ENCODE assay signal across 1 cellular context in the genomic region with DNA sequence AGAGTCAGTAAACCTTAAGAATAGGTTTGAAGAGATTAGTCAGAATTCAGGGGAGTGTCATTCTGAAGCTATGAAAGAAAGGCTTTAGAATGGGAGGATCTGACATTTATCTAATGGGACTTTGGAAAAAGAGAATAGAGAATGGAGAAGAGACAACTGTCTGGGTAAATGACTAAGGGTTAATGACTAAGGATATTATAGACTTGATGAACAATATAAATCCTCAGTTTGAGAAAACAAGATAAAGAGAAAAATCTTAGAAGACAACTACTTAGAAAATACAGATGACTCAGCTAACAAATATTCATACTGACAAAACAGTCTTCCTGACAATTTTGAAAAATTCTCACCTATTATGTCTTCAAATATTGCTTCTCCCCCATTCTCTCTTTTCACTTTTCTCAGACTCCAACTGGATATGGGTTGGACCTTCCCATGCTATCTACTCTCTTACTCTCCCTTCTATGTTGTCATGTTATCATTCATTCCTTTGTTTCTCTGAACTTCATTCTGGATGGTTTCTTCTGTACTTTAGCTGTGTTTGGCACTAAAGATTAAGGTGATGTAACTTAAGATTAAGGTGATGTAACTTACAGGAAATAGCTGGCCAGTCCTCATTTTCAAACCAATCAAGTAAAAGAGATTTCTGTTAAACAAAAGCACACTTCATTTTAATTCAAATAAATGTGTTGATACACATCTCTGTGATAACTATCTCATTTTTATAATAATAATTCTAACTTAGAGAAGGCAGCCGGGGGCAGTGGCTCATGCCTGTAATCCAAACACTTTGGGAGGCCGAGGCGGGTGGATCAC.
TF ChIP-seq lines count a peak whose summit lies in the region.

No MANE protein-coding gene starts in this region.

TF ChIP-seq in HEK293, 187 proteins besides CTCF, POLR2A, EP300 and RAD21 (continued from another document):
- no peak for TF ChIP-seq SP2 (tag by site-specific recombination; IDR thresholded peaks at IDR 0.05)
- TF ChIP-seq, protein P1, sequence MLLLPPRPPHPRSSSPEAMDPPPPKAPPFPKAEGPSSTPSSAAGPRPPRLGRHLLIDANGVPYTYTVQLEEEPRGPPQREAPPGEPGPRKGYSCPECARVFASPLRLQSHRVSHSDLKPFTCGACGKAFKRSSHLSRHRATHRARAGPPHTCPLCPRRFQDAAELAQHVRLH (tag by site-specific recombination; IDR thresholded peaks at IDR 0.05), result peak; percentile 33; the same call in 1 of the 2 replicates
- no peak for TF ChIP-seq AEBP2 (tag by site-specific recombination; IDR thresholded peaks at IDR 0.05; ENCODE audit: borderline replicate concordance)
- TF ChIP-seq ZNF629 (tag by site-specific recombination; IDR thresholded peaks at IDR 0.05), result peak; percentile 61
- TF ChIP-seq ZNF664 (tag by site-specific recombination; IDR thresholded peaks at IDR 0.05), result no peak
- TF ChIP-seq FEZF1 (tag by site-specific recombination; IDR thresholded peaks at IDR 0.05), result 0 out of 2 replicates have a peak, but pooled peaks have one; percentile 5
- TF ChIP-seq ZNF140 (tag by site-specific recombination; IDR thresholded peaks at IDR 0.05), result no peak
- no peak for TF ChIP-seq ZNF785 (tag by site-specific recombination; IDR thresholded peaks at IDR 0.05)
- TF ChIP-seq ZNF600 (tag by site-specific recombination; IDR thresholded peaks at IDR 0.05), result peak; percentile 58; the same call in 1 of the 2 replicates
- peak; percentile 35 for TF ChIP-seq SP7 (tag by site-specific recombination; IDR thresholded peaks at IDR 0.05)
- 0 out of 2 replicates have a peak, but pooled peaks have one; percentile 16 for TF ChIP-seq ZNF558 (tag by site-specific recombination; IDR thresholded peaks at IDR 0.05)
- peak; percentile 62 for TF ChIP-seq ZNF335 (tag by site-specific recombination; conservative IDR thresholded peaks at IDR 0.05)
- TF ChIP-seq GFI1B (tag by site-specific recombination; IDR thresholded peaks at IDR 0.05), result no peak
- TF ChIP-seq ZNF24 (tag by site-specific recombination; IDR thresholded peaks at IDR 0.05), result peak; percentile 76; the same call in 1 of the 2 replicates
- peak; percentile 93 for TF ChIP-seq ZNF366 (tag by site-specific recombination; conservative IDR thresholded peaks at IDR 0.05)
- no peak for TF ChIP-seq ZNF544 (tag by site-specific recombination; IDR thresholded peaks at IDR 0.05)
- no peak for TF ChIP-seq ZNF473 (tag by site-specific recombination; IDR thresholded peaks at IDR 0.05)
- no peak for TF ChIP-seq SALL2 (tag by site-specific recombination; IDR thresholded peaks at IDR 0.05; ENCODE audit: borderline replicate concordance)
- TF ChIP-seq ZNF76 (tag by site-specific recombination; IDR thresholded peaks at IDR 0.05; ENCODE audit: borderline replicate concordance, low read depth), result no peak
